8 cellular contexts compared by ENCODE assay signal in the genomic region with DNA sequence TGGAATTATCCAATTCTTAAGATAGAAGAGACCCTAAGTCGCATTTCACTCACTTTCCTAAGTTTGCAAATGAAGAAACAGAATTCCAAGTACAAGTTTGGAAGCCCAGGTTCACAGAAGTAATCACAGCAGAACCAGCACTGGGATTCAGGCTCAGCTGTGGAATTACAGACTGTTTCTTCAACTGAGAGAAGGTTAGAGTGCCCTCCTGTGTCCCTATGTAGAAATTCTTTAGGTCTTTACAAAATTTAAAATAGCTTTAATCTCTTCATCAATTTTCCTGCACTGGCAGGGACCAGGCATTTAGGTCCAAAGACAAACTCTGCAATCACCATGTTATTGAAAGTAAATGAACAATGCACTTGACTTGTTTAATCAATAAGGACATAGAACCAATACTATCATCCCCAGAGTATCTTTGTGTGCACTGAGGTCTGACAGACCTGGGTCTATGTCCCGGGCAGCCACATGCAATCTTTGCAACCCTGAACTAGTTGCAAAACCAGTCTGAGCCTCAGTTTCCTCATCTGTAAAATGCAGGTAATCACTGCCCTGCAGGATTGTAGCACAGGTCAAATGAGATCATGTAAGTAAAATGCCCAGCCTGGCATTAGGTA. TPM values are rescaled to one million over a fixed set of nuclear protein-coding genes. Genes with fewer than 3 reads are reported as not detected.
DNase-seq lines count a peak whose midpoint lies in the region; ATAC-seq and TF ChIP-seq lines count a peak whose summit lies in the region.

No MANE protein-coding gene starts in this region.

- no peak overlapping the region for H3K4me3 ChIP-seq in HFF-Myc (replicated peaks; ENCODE audit: low read depth, low read length)

- peak; percentile 34 for TF ChIP-seq CTCF in HFF-Myc (IDR thresholded peaks at IDR 0.05; ENCODE audit: low read depth, low read length, missing control alignments)

- ATAC-seq in HG03025 (IDR thresholded peaks at IDR 0.05; ENCODE audit: low FRiP score, unreplicated experiment), result no peak

- peak; percentile 81 for DNase-seq in COR-L47 (lab: John Stamatoyannopoulos, UW)
- DNase-seq in HFF-Myc (ENCODE audit: extremely low read depth, low read depth), result no peak
- DNase-seq in RPMI7951 (ENCODE audit: low read depth), result peak; percentile 74
- peak; percentile 44 for DNase-seq in fibroblast of gingiva (ENCODE audit: low read depth)
- DNase-seq in putamen (ENCODE audit: low spot score), result peak; percentile 31
- DNase-seq in activated CD4-positive, alpha-beta T cell treated with anti-CD3 and anti-CD28 coated beads, Interleukin-2, amount 50 U/mL, for 1 hour, result no peak
- no peak for DNase-seq in activated CD8-positive, alpha-beta memory T cell treated with anti-CD3 and anti-CD28 coated beads for 24 hours

RNA-seq across cellular contexts. Expression of a gene that starts 16.9 kb away (rescaled TPM):
- total RNA-seq in RPMI7951 (2014; rRNA removed; shearing (Covaris generic)), result 1.5 and 1.6 TPM in 2 replicates

Comparison
In these comparisons a context has a peak if more than half of its experiments do, and no peak if none do; other contexts are left out.
1. DNase-seq: peak in COR-L47 (single experiment), RPMI7951 (single experiment), fibroblast of gingiva (single experiment) and putamen (single experiment); none in HFF-Myc (single experiment), activated CD4-positive, alpha-beta T cell treated with anti-CD3 and anti-CD28 coated beads, Interleukin-2, amount 50 U/mL, for 1 hour (single experiment) and activated CD8-positive, alpha-beta memory T cell treated with anti-CD3 and anti-CD28 coated beads for 24 hours (single experiment).